In genomic region chr2:223586261-223586660, GRCh38 we compare ENCODE assay signal across 12 cellular contexts. TPM values are rescaled to one million over a fixed set of nuclear protein-coding genes. Genes with fewer than 3 reads are reported as not detected.
DNase-seq lines count a peak whose midpoint lies in the region; ATAC-seq and TF ChIP-seq lines count a peak whose summit lies in the region.
"Had no signal": no experiment of that assay in that cellular context is flagged by ENCODE, and none has a peak within 500 bp of the region (broad histone marks: within the 10 kb centered on the region; RNA-seq: fewer than 3 reads in every experiment).

No MANE protein-coding gene starts in this region.

- DNase-seq in EL: peak; percentile 52
- peak; percentile 43 for DNase-seq in NCI-H146 treated with DMSO at 0.1 percent for 48 hours (lab: John Stamatoyannopoulos, UW; ENCODE audit: unreplicated experiment)
- DNase-seq in astrocyte of the cerebellum (ENCODE audit: low read depth): peak; percentile 61
- peak; percentile 78 for DNase-seq in non-pigmented ciliary epithelial cell (ENCODE audit: low read depth)
- DNase-seq in adrenal gland: no peak
- DNase-seq: cortex of kidney, GDM1 had no signal

- no peaks in the 10 kb centered on the region for H3K9me3 ChIP-seq in adrenal gland (replicated peaks in 1 of 3)
- H3K9me3 ChIP-seq: mucosa of descending colon, right atrium auricular region had no signal

- in situ Hi-C loops in astrocyte of the cerebellum (cut with HindIII; ENCODE audit: low sequenced_read_pairs): no loop called here

- H3K4me1 ChIP-seq in adrenal gland (replicated peaks in 1 of 2): no peaks in the 10 kb centered on the region

- H3K27me3 ChIP-seq in adrenal gland: no peaks in the 10 kb centered on the region
- H3K27me3 ChIP-seq: right atrium auricular region had no signal

- no peaks in the 10 kb centered on the region for H3K36me3 ChIP-seq in adrenal gland (replicated peaks in 1 of 2)
- H3K36me3 ChIP-seq: right atrium auricular region had no signal

- no peak for ATAC-seq in HG02610 (IDR thresholded peaks at IDR 0.05; ENCODE audit: unreplicated experiment)
- ATAC-seq in HG03354 (IDR thresholded peaks at IDR 0.05; ENCODE audit: poor library complexity, severe bottlenecking, unreplicated experiment): no peak
- ATAC-seq: Panc1 had no signal

- TF ChIP-seq CTCF in astrocyte of the cerebellum (IDR thresholded peaks at IDR 0.05; ENCODE audit: low read depth, low read length, missing control alignments): no peak
- no peak for TF ChIP-seq CTCF in adrenal gland (IDR thresholded peaks at IDR 0.05)

- TF ChIP-seq POLR2A in adrenal gland (IDR thresholded peaks at IDR 0.05): no peak

- no peak overlapping the region for H3K27ac ChIP-seq in adrenal gland
- H3K27ac ChIP-seq: right atrium auricular region had no signal

- H3K4me3 ChIP-seq in astrocyte of the cerebellum (ENCODE audit: low read depth, low read length): no peak overlapping the region
- H3K4me3 ChIP-seq in adrenal gland: no peak overlapping the region
- H3K4me3 ChIP-seq: mucosa of descending colon, right atrium auricular region had no signal

- intact Hi-C loops in adrenal gland (cut with DNase I): no loop called here

- WGBS in adrenal gland, 4 donors: 34 to 49% (median 40%) methylated on average over 2 of the region's 2 CpGs

RNA-seq across cellular contexts. Expression of gene SCG2, which starts 15.9 kb away (rescaled TPM):
- total RNA-seq in adrenal gland: 100 to 1,000 TPM in 3 of 8 donors, 10 to 100 TPM in 1, 1 to 10 TPM in 2, under 1 TPM in 1, not detected in 1; 0.29 to 281 (median 10.4) TPM
- polyA plus RNA-seq in adrenal gland: 100 to 1,000 TPM in 2 of 3 donors, 10 to 100 TPM in 1; 37.1 to 688 (median 128) TPM

Comparison
In these comparisons a context has a peak if more than half of its experiments do, and no peak if none do; other contexts are left out.
1. DNase-seq: peak in EL (single experiment), NCI-H146 treated with DMSO at 0.1 percent for 48 hours (single experiment), astrocyte of the cerebellum (single experiment) and non-pigmented ciliary epithelial cell (single experiment); none in adrenal gland (0 of 7).